Comparison of ENCODE assay signal across 8 cellular contexts in genomic region chr17:75109047-75109406, GRCh38. TPM values are rescaled to one million over a fixed set of nuclear protein-coding genes. Genes with fewer than 3 reads are reported as not detected.
DNase-seq lines count a peak whose midpoint lies in the region; TF ChIP-seq lines count a peak whose summit lies in the region.

No MANE protein-coding gene starts in this region.

- in situ Hi-C loops in G401 (cut with HindIII; ENCODE audit: low sequenced_read_pairs) = no loop called here

- H3K36me3 ChIP-seq in ACC112 (ENCODE audit: insufficient read depth, low read length) = no peaks in the 10 kb centered on the region
- peaks cover 4% of the 10 kb centered on the region; the same call in 1 of the 2 replicates for H3K36me3 ChIP-seq in HUES6 (ENCODE audit: control insufficient read depth, insufficient read depth, low read length)
- no peaks in the 10 kb centered on the region for H3K36me3 ChIP-seq in breast epithelium
- no peaks in the 10 kb centered on the region for H3K36me3 ChIP-seq in mucosa of stomach (ENCODE audit: control insufficient read depth, insufficient read depth, low read length)

- no peaks in the 10 kb centered on the region for H3K4me1 ChIP-seq in ACC112 (ENCODE audit: control insufficient read depth, insufficient read depth, low read length, unreplicated experiment)
- peaks cover 14% of the 10 kb centered on the region; the same call in 1 of the 2 replicates for H3K4me1 ChIP-seq in HUES6 (ENCODE audit: control insufficient read depth, insufficient read depth, low read length)
- H3K4me1 ChIP-seq in breast epithelium = no peaks in the 10 kb centered on the region
- H3K4me1 ChIP-seq in mucosa of stomach (ENCODE audit: control insufficient read depth, insufficient read depth, low read length) = peaks cover 37% of the 10 kb centered on the region

- H3K27me3 ChIP-seq in ACC112 (ENCODE audit: insufficient read depth, low read length) (0 out of 2 replicates have a peak, but pooled peaks cover 3% of the 10 kb centered on the region), HUES6 (ENCODE audit: control insufficient read depth, insufficient read depth, low read length) (no peaks in the 10 kb centered on the region), breast epithelium (no peaks in the 10 kb centered on the region), mucosa of stomach (ENCODE audit: control insufficient read depth, insufficient read depth, low read length) (no peaks in the 10 kb centered on the region)

- no peak for DNase-seq in breast epithelium (ENCODE audit: low spot score in 2 of 2)
- DNase-seq in G401 (ENCODE audit: low spot score) = no peak
- no peak for DNase-seq in NOMO-1 treated with dmso at 0.1 percent for 144 hours (lab: John Stamatoyannopoulos, UW; ENCODE audit: unreplicated experiment)
- DNase-seq in NCI-H524 treated with DMSO at 0.1 percent for 48 hours (lab: John Stamatoyannopoulos, UW) = no peak
- DNase-seq in activated effector memory CD4-positive, alpha-beta T cell treated with Interleukin-2 at 50 U/mL for 16 hours = no peak

- H3K9me3 ChIP-seq in HUES6 (ENCODE audit: control insufficient read depth, insufficient read depth, low read depth, low read length) (no peaks in the 10 kb centered on the region), breast epithelium (no peaks in the 10 kb centered on the region), mucosa of stomach (ENCODE audit: control insufficient read depth, low read length) (no peaks in the 10 kb centered on the region)

- peak overlapping the region; percentile 67 for H3K9ac ChIP-seq in HUES6 (ENCODE audit: low read length)
- H3K9ac ChIP-seq in mucosa of stomach (ENCODE audit: low read length) = peak overlapping the region; percentile 71

- H3K4me3 ChIP-seq in ACC112 (ENCODE audit: low read depth, low read length) = peak overlapping the region; percentile 90
- peak overlapping the region; percentile 76 for H3K4me3 ChIP-seq in HUES6 (ENCODE audit: low read depth, low read length)
- peak overlapping the region; percentile 69 to 88 (median 82) for H3K4me3 ChIP-seq in breast epithelium
- peak overlapping the region; percentile 67 for H3K4me3 ChIP-seq in mucosa of stomach (ENCODE audit: low read length)

- intact Hi-C loops in breast epithelium (cut with DNase I; ENCODE audit: low total_unique reads) = no loop called here

- H3K79me2 ChIP-seq in ACC112 (ENCODE audit: control insufficient read depth, insufficient read depth, low read length, unreplicated experiment) = no peaks in the 10 kb centered on the region

- TF ChIP-seq CTCF in breast epithelium (IDR thresholded peaks at IDR 0.05) = no peak

- H3K27ac ChIP-seq in ACC112 (ENCODE audit: low read depth, low read length) (no peak overlapping the region), HUES6 (ENCODE audit: low read depth, low read length) (no peak overlapping the region), breast epithelium (no peak overlapping the region)

- TF ChIP-seq POLR2A in breast epithelium (IDR thresholded peaks at IDR 0.05) = no peak

- H2AFZ ChIP-seq in ACC112 (ENCODE audit: low read length, unreplicated experiment) = peak overlapping the region; percentile 44

RNA-seq across cellular contexts. Expression of gene ARMC7, which starts 0.7 kb away (rescaled TPM):
- 1 to 10 TPM; 3.4 to 6.7 (median 5.6) TPM for total RNA-seq in breast epithelium
- total RNA-seq in G401 (2014; rRNA removed; shearing (Covaris generic)) = 10.5 and 13.6 TPM in 2 replicates

RNA-seq across cellular contexts. Expression of gene SLC16A5, which starts 21.3 kb away (rescaled TPM):
- 10 to 100 TPM in 2 of 3 donors, 1 to 10 TPM in 1; 9.0 to 19.8 (median 18.4) TPM for total RNA-seq in breast epithelium
- 11.0 and 25.5 TPM in 2 replicates for total RNA-seq in G401 (2014; rRNA removed; shearing (Covaris generic))

RNA-seq across cellular contexts. Expression of gene NT5C, which starts 22.5 kb away (rescaled TPM):
- total RNA-seq in breast epithelium = 100 to 1,000 TPM in 1 of 3 donors, 10 to 100 TPM in 2; 79.6 to 106 (median 91.4) TPM
- 104 and 142 TPM in 2 replicates for total RNA-seq in G401 (2014; rRNA removed; shearing (Covaris generic))

RNA-seq across cellular contexts. Expression of gene JPT1, which starts 45.3 kb away (rescaled TPM):
- 10 to 100 TPM in 2 of 3 donors, 1 to 10 TPM in 1; 9.9 to 30.5 (median 24.9) TPM for total RNA-seq in breast epithelium
- total RNA-seq in G401 (2014; rRNA removed; shearing (Covaris generic)) = 199 and 235 TPM in 2 replicates
